ENCODE assay signal across 9 cellular contexts in genomic region chr3:169759256-169759655, GRCh38. TPM values are rescaled to one million over a fixed set of nuclear protein-coding genes. Genes with fewer than 3 reads are reported as not detected.
A peak's percentile ranks its signal among the peaks of the same experiment; 100 is the strongest.
DNase-seq lines count a peak whose midpoint lies in the region; ATAC-seq and TF ChIP-seq lines count a peak whose summit lies in the region.
"Had no signal": no experiment of that assay in that cellular context is flagged by ENCODE, and none has a peak within 500 bp of the region (broad histone marks: within the 10 kb centered on the region; RNA-seq: fewer than 3 reads in every experiment).

No MANE protein-coding gene starts in this region.

- no peaks in the 10 kb centered on the region for H4K20me1 ChIP-seq in PC-9 (ENCODE audit: insufficient read depth)

- H3K9me2 ChIP-seq in PC-9 (ENCODE audit: insufficient read depth): no peaks in the 10 kb centered on the region; the same call in 1 of the 2 replicates

- H3K9me3 Mint-ChIP-seq in CD4-positive, alpha-beta T cell: peaks cover 2% of the 10 kb centered on the region
- H3K9me3 Mint-ChIP-seq in activated naive CD8-positive, alpha-beta T cell treated with anti-CD3 and anti-CD28 coated beads, Interleukin-2, amount 10 ng/mL, durations not matched to agents 7 days and 5 days: no peaks in the 10 kb centered on the region

- H3K36me3 ChIP-seq in Peyer's patch (no peaks in the 10 kb centered on the region), PC-9 (ENCODE audit: low read depth) (no peaks in the 10 kb centered on the region)

- H3F3A ChIP-seq in PC-9 (ENCODE audit: insufficient read depth, low read depth): peaks cover 11% of the 10 kb centered on the region; the same call in 1 of the 2 replicates

- H3K27me3 Mint-ChIP-seq in CD4-positive, alpha-beta T cell: no peaks in the 10 kb centered on the region
- no peaks in the 10 kb centered on the region for H3K27me3 Mint-ChIP-seq in activated naive CD8-positive, alpha-beta T cell treated with anti-CD3 and anti-CD28 coated beads, Interleukin-2, amount 10 ng/mL, durations not matched to agents 7 days and 5 days

- peaks cover 0 to 17% (median 0%) of the 10 kb centered on the region in 4 donors for H3K4me1 ChIP-seq in Peyer's patch
- H3K4me1 ChIP-seq in PC-9 (replicated peaks; ENCODE audit: insufficient read depth): no peaks in the 10 kb centered on the region; the same call in 1 of the 2 replicates

- BruUV-seq in PC-9 (replicated peaks; lab: Mats Ljungman, UMichigan): no TSS peak

- CTCF ChIA-PET in CD4-positive, alpha-beta T cell (lab: Charles Lee): interaction anchor here (1.4 kb wide), 1 partner anchor 14 kb away, joined by 5 read pairs; the partner anchor contains the start of gene MYNN
- CTCF ChIA-PET in PC-9 (lab: Charles Lee): no interaction called here

- DNase-seq in CD4-positive, alpha-beta T cell: no peak
- DNase-seq in activated naive CD8-positive, alpha-beta T cell treated with anti-CD3 and anti-CD28 coated beads, Interleukin-2, amount 10 ng/mL, durations not matched to agents 7 days and 5 days: no peak
- no peak for DNase-seq in Peyer's patch
- DNase-seq in effector CD8-positive, alpha-beta T cell (lab: John Stamatoyannopoulos, UW): no peak
- no peak for DNase-seq in PC-9
- DNase-seq in activated CD8-positive, alpha-beta memory T cell treated with anti-CD3 and anti-CD28 coated beads, Interleukin-2, amount 50 U/mL, for 4 hours: no peak

- no peak for TF ChIP-seq POLR2A in Peyer's patch (IDR thresholded peaks at IDR 0.05)

- no peaks in the 10 kb centered on the region for H3K27me3 ChIP-seq in CD4-positive, alpha-beta T cell (ENCODE audit: control insufficient read depth, insufficient read depth, low read length)
- H3K27me3 ChIP-seq in Peyer's patch (no peaks in the 10 kb centered on the region), PC-9 (ENCODE audit: insufficient read depth, low read depth) (no peaks in the 10 kb centered on the region)

- intact Hi-C loops in CD4-positive, alpha-beta T cell (cut with DNase I, micrococcal nuclease): loop anchor here in 1 of 2 experiments (2.0 kb wide), 1 partner anchor 14 kb away; the partner anchor contains the start of gene MYNN
- intact Hi-C loops in PC-9 (cut with micrococcal nuclease; ENCODE audit: unreplicated experiment): no loop called here

- no peak overlapping the region for H2AFZ ChIP-seq in PC-9

- POLR2A ChIA-PET in CD4-positive, alpha-beta T cell (lab: Charles Lee): interaction anchor here (0.6 to 1.3 kb wide), 3 partner anchors 13 to 598 kb away, joined by 3 to 6 read pairs (median 3); partner anchors contain the start of genes GPR160 and SKIL
- POLR2A ChIA-PET in activated naive CD8-positive, alpha-beta T cell treated with anti-CD3 and anti-CD28 coated beads, Interleukin-2, amount 10 ng/mL, durations not matched to agents 7 days and 5 days (lab: Charles Lee): interaction anchor here (1.3 kb wide), 1 partner anchor 10 kb away, joined by 3 read pairs; the partner anchor contains the start of gene ACTRT3
- POLR2A ChIA-PET in PC-9 (lab: Charles Lee; ENCODE audit: unreplicated experiment): interaction anchor here (0.6 kb wide), 1 partner anchor 234 kb away, joined by 7 read pairs; no protein-coding TSS in a partner anchor

- H3K4me2 ChIP-seq in PC-9: no peak overlapping the region

- peak overlapping the region; percentile 1 for H3K27ac Mint-ChIP-seq in CD4-positive, alpha-beta T cell
- H3K27ac Mint-ChIP-seq in activated naive CD8-positive, alpha-beta T cell treated with anti-CD3 and anti-CD28 coated beads, Interleukin-2, amount 10 ng/mL, durations not matched to agents 7 days and 5 days: peak overlapping the region; percentile 49

- peak; percentile 11 for TF ChIP-seq CTCF in CD4-positive, alpha-beta T cell (IDR thresholded peaks at IDR 0.05)
- TF ChIP-seq CTCF in Peyer's patch (IDR thresholded peaks at IDR 0.05) (no peak), PC-9 (conservative IDR thresholded peaks at IDR 0.05) (no peak)

- peaks cover 36% of the 10 kb centered on the region for H3K4me1 Mint-ChIP-seq in CD4-positive, alpha-beta T cell (ENCODE audit: low read depth)
- H3K4me1 Mint-ChIP-seq in activated naive CD8-positive, alpha-beta T cell treated with anti-CD3 and anti-CD28 coated beads, Interleukin-2, amount 10 ng/mL, durations not matched to agents 7 days and 5 days: peaks cover 27% of the 10 kb centered on the region

- no peaks in the 10 kb centered on the region for H3K9me3 ChIP-seq in CD4-positive, alpha-beta T cell (ENCODE audit: control insufficient read depth, low read length)
- no peaks in the 10 kb centered on the region for H3K9me3 ChIP-seq in Peyer's patch
- H3K9me3 ChIP-seq in PC-9 (ENCODE audit: insufficient read depth, low read depth): peaks cover 6% of the 10 kb centered on the region; the same call in 1 of the 2 replicates

- H3K79me2 ChIP-seq in PC-9 (ENCODE audit: low read depth): 0 out of 2 replicates have a peak, but pooled peaks cover 6% of the 10 kb centered on the region

- peak; percentile 53 for ATAC-seq in CD4-positive, alpha-beta T cell (ENCODE audit: poor library complexity)
- peak; percentile 45 for ATAC-seq in GM21390 (IDR thresholded peaks at IDR 0.05; ENCODE audit: unreplicated experiment)
- ATAC-seq in HG03521 (IDR thresholded peaks at IDR 0.05; ENCODE audit: unreplicated experiment): peak; percentile 47
- peak; percentile 76 for ATAC-seq in activated naive CD8-positive, alpha-beta T cell treated with anti-CD3 and anti-CD28 coated beads, Interleukin-2, amount 10 ng/mL, durations not matched to agents 7 days and 5 days (ENCODE audit: low read depth)

- no peak overlapping the region for H3K27ac ChIP-seq in CD4-positive, alpha-beta T cell (ENCODE audit: low read depth, low read length)
- no peak overlapping the region for H3K27ac ChIP-seq in Peyer's patch
- H3K27ac ChIP-seq in PC-9: no peak overlapping the region

- H3K36me3 Mint-ChIP-seq in CD4-positive, alpha-beta T cell (ENCODE audit: low read depth): peaks cover 5% of the 10 kb centered on the region
- no peaks in the 10 kb centered on the region for H3K36me3 Mint-ChIP-seq in activated naive CD8-positive, alpha-beta T cell treated with anti-CD3 and anti-CD28 coated beads, Interleukin-2, amount 10 ng/mL, durations not matched to agents 7 days and 5 days

- peak overlapping the region; percentile 0 for H3K4me3 Mint-ChIP-seq in CD4-positive, alpha-beta T cell
- H3K4me3 Mint-ChIP-seq in activated naive CD8-positive, alpha-beta T cell treated with anti-CD3 and anti-CD28 coated beads, Interleukin-2, amount 10 ng/mL, durations not matched to agents 7 days and 5 days: peak overlapping the region; percentile 23

- no peak overlapping the region for H3K4me3 ChIP-seq in Peyer's patch
- no peak overlapping the region for H3K4me3 ChIP-seq in PC-9

RNA-seq across cellular contexts. Expression of gene TERC, which starts 5.6 kb away (rescaled TPM):
- 10 to 100 TPM in 1 of 2 experiments, 1 to 10 TPM in 1; 9.0 to 10.4 TPM for total RNA-seq in CD4-positive, alpha-beta T cell
- 10 to 100 TPM in 1 of 2 experiments, 1 to 10 TPM in 1; 7.3 to 10.9 TPM for total RNA-seq in activated naive CD8-positive, alpha-beta T cell treated with anti-CD3 and anti-CD28 coated beads, Interleukin-2, amount 10 ng/mL, durations not matched to agents 7 days and 5 days
- total RNA-seq in Peyer's patch (10 to 100 TPM; 52.0 to 78.9 (median 68.4) TPM), PC-9 (2021) (7.6 and 22.7 TPM in 2 replicates)

RNA-seq across cellular contexts. Expression of gene ACTRT3, which starts 10.1 kb away (rescaled TPM):
- total RNA-seq in CD4-positive, alpha-beta T cell: not detected
- total RNA-seq in activated naive CD8-positive, alpha-beta T cell treated with anti-CD3 and anti-CD28 coated beads, Interleukin-2, amount 10 ng/mL, durations not matched to agents 7 days and 5 days: under 1 TPM; 0.28 to 0.44 TPM
- total RNA-seq in Peyer's patch: 1 to 10 TPM in 3 of 4 donors, not detected in 1; 1.4 to 1.7 (median 1.7) TPM
- 1.5 and 2.4 TPM in 2 replicates for total RNA-seq in PC-9 (2021)

RNA-seq across cellular contexts. Expression of gene MYNN, which starts 13.9 kb away (rescaled TPM):
- total RNA-seq in CD4-positive, alpha-beta T cell: 10 to 100 TPM; 18.7 to 20.6 TPM
- total RNA-seq in activated naive CD8-positive, alpha-beta T cell treated with anti-CD3 and anti-CD28 coated beads, Interleukin-2, amount 10 ng/mL, durations not matched to agents 7 days and 5 days: 10 to 100 TPM; 17.9 to 19.1 TPM
- 10 to 100 TPM; 11.2 to 19.4 (median 15.9) TPM for total RNA-seq in Peyer's patch
- 13.7 and 18.2 TPM in 2 replicates for total RNA-seq in PC-9 (2021)

RNA-seq across cellular contexts. Expression of gene LRRIQ4, which starts 53.4 kb away (rescaled TPM):
- total RNA-seq in CD4-positive, alpha-beta T cell: not detected
- under 1 TPM; 0.22 to 0.23 TPM for total RNA-seq in activated naive CD8-positive, alpha-beta T cell treated with anti-CD3 and anti-CD28 coated beads, Interleukin-2, amount 10 ng/mL, durations not matched to agents 7 days and 5 days
- total RNA-seq in Peyer's patch (not detected), PC-9 (2021) (1.3 TPM in 2 replicates)
- total RNA-seq: urinary bladder had no signal

RNA-seq across cellular contexts. Expression of gene LRRC34, which starts 53.4 kb away (rescaled TPM):
- under 1 TPM; 0.22 to 0.52 TPM for total RNA-seq in CD4-positive, alpha-beta T cell
- 1 to 10 TPM; 6.9 to 8.1 TPM for total RNA-seq in activated naive CD8-positive, alpha-beta T cell treated with anti-CD3 and anti-CD28 coated beads, Interleukin-2, amount 10 ng/mL, durations not matched to agents 7 days and 5 days
- total RNA-seq in Peyer's patch (under 1 TPM in 2 of 4 donors, not detected in 2; 0.28 to 0.35 TPM), PC-9 (2021) (9.6 and 10.3 TPM in 2 replicates)
